Comparison of ENCODE assay signal across 9 cellular contexts in genomic region chr2:174688079-174688478, GRCh38.
DNase-seq lines count a peak whose midpoint lies in the region; ATAC-seq and TF ChIP-seq lines count a peak whose summit lies in the region.
"Had no signal": no experiment of that assay in that cellular context is flagged by ENCODE, and none has a peak within 500 bp of the region (broad histone marks: within the 10 kb centered on the region; RNA-seq: fewer than 3 reads in every experiment).

No MANE protein-coding gene starts in this region.

- intact Hi-C loops in PC-9 (cut with micrococcal nuclease; ENCODE audit: unreplicated experiment) (loop anchor here (1.0 to 2.0 kb wide), 2 partner anchors 109 to 226 kb away; no protein-coding TSS in a partner anchor), transverse colon (cut with DNase I; ENCODE audit: low total_unique reads) (loop anchor here (5.0 to 10.0 kb wide), 2 partner anchors 73 to 226 kb away; no protein-coding TSS in a partner anchor)

- BruUV-seq in PC-9 (replicated peaks; lab: Mats Ljungman, UMichigan), result no TSS peak

- H3K4me3 ChIP-seq in AG04450 (ENCODE audit: low read depth, low read length) (no peak overlapping the region), PC-9 (no peak overlapping the region), fibroblast of mammary gland (ENCODE audit: control insufficient read depth, low read depth, low read length) (no peak overlapping the region), transverse colon (no peak overlapping the region)
- H3K4me3 ChIP-seq: HAP-1 had no signal

- ATAC-seq in GM18511 (IDR thresholded peaks at IDR 0.05; ENCODE audit: unreplicated experiment), result peak; percentile 50
- no peak for ATAC-seq in GM21526 (IDR thresholded peaks at IDR 0.05; ENCODE audit: low FRiP score, unreplicated experiment)
- ATAC-seq in GM19467 (IDR thresholded peaks at IDR 0.05; ENCODE audit: unreplicated experiment), result no peak

- in situ Hi-C loops in transverse colon (cut with MboI; ENCODE audit: low pct_ligation_motif_present in 1 of 4, low pct_unique_long_range_greater_than_20kb in 1 of 4, low sequenced_read_pairs in 3 of 4), result loop anchor here in 2 of 4 donors (25.0 kb wide), 2 partner anchors 101 to 226 kb away; partner anchors contain the start of gene WIPF1 (in 1 of the 2)

- H3K9me2 ChIP-seq in PC-9 (ENCODE audit: insufficient read depth), result no peaks in the 10 kb centered on the region

- H3K4me1 ChIP-seq in PC-9 (replicated peaks; ENCODE audit: insufficient read depth) (no peaks in the 10 kb centered on the region), transverse colon (peaks cover 0 to 5% (median 2%) of the 10 kb centered on the region in 4 donors)

- H3K27me3 ChIP-seq in AG04450 (ENCODE audit: control insufficient read depth, insufficient read depth, low read length) (peaks cover 6% of the 10 kb centered on the region), PC-9 (ENCODE audit: insufficient read depth, low read depth) (no peaks in the 10 kb centered on the region), transverse colon (peaks cover 5% of the 10 kb centered on the region)

- H2AFZ ChIP-seq in PC-9, result no peak overlapping the region

- TF ChIP-seq EP300 in transverse colon (IDR thresholded peaks at IDR 0.05; ENCODE audit: low read depth), result no peak

- H3K79me2 ChIP-seq in PC-9 (ENCODE audit: low read depth), result no peaks in the 10 kb centered on the region

- H3K27ac ChIP-seq in AG04450 (ENCODE audit: low read depth, low read length) (no peak overlapping the region), PC-9 (no peak overlapping the region), transverse colon (no peak overlapping the region)

- H3K4me2 ChIP-seq in PC-9, result no peak overlapping the region

- POLR2A ChIA-PET in AG04450 (lab: Yijun Ruan, JAX), result no interaction called here
- POLR2A ChIA-PET in PC-9 (lab: Charles Lee; ENCODE audit: unreplicated experiment), result interaction anchor here (0.6 kb wide), 1 partner anchor 292 kb away, joined by 5 read pairs; the partner anchor contains the start of gene SCRN3

- 0 out of 2 replicates have a peak, but pooled peaks cover 6% of the 10 kb centered on the region for H4K20me1 ChIP-seq in PC-9 (ENCODE audit: insufficient read depth)

- DNase-seq in AG04450 (ENCODE audit: low read depth, low spot score) (no peak), PC-9 (no peak), fibroblast of mammary gland (ENCODE audit: low read depth) (peak; percentile 63), transverse colon (no peak), hypothalamus (lab: John Stamatoyannopoulos, UW) (no peak)

- CTCF ChIA-PET in AG04450 (lab: Charles Lee) (interaction anchor here (0.5 to 8.4 kb wide), 28 partner anchors 11 to 641 kb away, joined by 3 to 146 read pairs (median 4); partner anchors contain the start of gene WIPF1), PC-9 (lab: Charles Lee) (interaction anchor here (0.5 to 1.1 kb wide), 4 partner anchors 110 to 213 kb away, joined by 3 to 7 read pairs (median 4); no protein-coding TSS in a partner anchor)

- WGBS in transverse colon (ENCODE audit: low coverage in 1 of 2), 2 donors, result 13 to 18% methylated on average over 2 of the region's 2 CpGs

- no peaks in the 10 kb centered on the region for H3F3A ChIP-seq in PC-9 (ENCODE audit: insufficient read depth, low read depth)

- TF ChIP-seq POLR2A in transverse colon (IDR thresholded peaks at IDR 0.05), result no peak

- TF ChIP-seq CTCF in AG04450 (IDR thresholded peaks at IDR 0.05; ENCODE audit: low read depth, low read length) (peak; percentile 55), PC-9 (conservative IDR thresholded peaks at IDR 0.05) (peak; percentile 68), fibroblast of mammary gland (conservative IDR thresholded peaks at IDR 0.05; ENCODE audit: control insufficient read depth, insufficient read depth, low read depth, low read length) (peak; percentile 51), transverse colon (IDR thresholded peaks at IDR 0.05) (peak; percentile 36 to 56 (median 44))

- H3K9me3 ChIP-seq in AG04450 (ENCODE audit: control insufficient read depth, insufficient read depth, low read length) (peaks cover 5% of the 10 kb centered on the region; the same call in 1 of the 2 replicates), PC-9 (ENCODE audit: insufficient read depth, low read depth) (no peaks in the 10 kb centered on the region), transverse colon (no peaks in the 10 kb centered on the region)
- H3K9me3 ChIP-seq: HAP-1 had no signal

- H3K36me3 ChIP-seq in PC-9 (ENCODE audit: low read depth) (no peaks in the 10 kb centered on the region), transverse colon (no peaks in the 10 kb centered on the region)
- H3K36me3 ChIP-seq: HAP-1 had no signal
